1 cellular context compared by ENCODE assay signal in the genomic region with DNA sequence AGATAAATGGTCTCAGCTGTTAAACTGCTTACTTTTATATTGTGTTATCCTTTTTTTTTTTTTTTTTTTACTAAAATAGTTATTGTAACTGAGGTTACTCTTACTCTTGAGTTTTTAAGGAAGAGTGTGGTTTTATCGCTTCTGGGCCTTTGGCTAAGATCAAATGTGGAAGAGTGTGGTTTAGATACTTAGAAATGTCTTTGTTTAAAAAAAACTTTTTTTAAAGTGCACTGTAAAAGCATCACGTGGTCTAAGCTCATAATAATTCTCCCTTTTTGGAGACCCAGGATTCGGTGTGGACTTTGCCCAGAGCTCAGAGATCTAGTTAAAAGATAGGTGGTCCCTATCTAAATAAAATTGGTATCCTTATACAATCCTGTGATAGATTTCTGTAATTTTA.
TF ChIP-seq lines count a peak whose summit lies in the region.

No MANE protein-coding gene starts in this region.

TF ChIP-seq in IMR-90, 13 proteins besides CTCF, POLR2A, EP300 and RAD21:
- TF ChIP-seq, protein P1, sequence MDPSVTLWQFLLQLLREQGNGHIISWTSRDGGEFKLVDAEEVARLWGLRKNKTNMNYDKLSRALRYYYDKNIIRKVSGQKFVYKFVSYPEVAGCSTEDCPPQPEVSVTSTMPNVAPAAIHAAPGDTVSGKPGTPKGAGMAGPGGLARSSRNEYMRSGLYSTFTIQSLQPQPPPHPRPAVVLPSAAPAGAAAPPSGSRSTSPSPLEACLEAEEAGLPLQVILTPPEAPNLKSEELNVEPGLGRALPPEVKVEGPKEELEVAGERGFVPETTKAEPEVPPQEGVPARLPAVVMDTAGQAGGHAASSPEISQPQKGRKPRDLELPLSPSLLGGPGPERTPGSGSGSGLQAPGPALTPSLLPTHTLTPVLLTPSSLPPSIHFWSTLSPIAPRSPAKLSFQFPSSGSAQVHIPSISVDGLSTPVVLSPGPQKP (IDR thresholded peaks at IDR 0.05; ENCODE audit: borderline replicate concordance, low read depth, low read length), result no peak
- TF ChIP-seq USF2 (IDR thresholded peaks at IDR 0.05; ENCODE audit: low read depth, low read length), result peak; percentile 26; the same call in 1 of the 2 replicates
